ENCODE assay signal across 1 cellular context in genomic region chr6:36442671-36443497, GRCh38.
TF ChIP-seq lines count a peak whose summit lies in the region.

TSS of gene KCTD20 (plus strand) at chr6:36443000. CDS start at chr6:36470098, 27,098 bp downstream.
TSS of gene PXT1 (minus strand) at chr6:36442854. CDS start at chr6:36426082, 16,772 bp downstream.

TF ChIP-seq in HepG2, 621 proteins besides CTCF, POLR2A, EP300 and RAD21 (continued from another document and continues in another):
- TF ChIP-seq RFXANK (CRISPR knock-in tag; IDR thresholded peaks at IDR 0.05) (peak; percentile 62; the same call in 1 of the 2 replicates), CSRNP2 (CRISPR knock-in tag; conservative IDR thresholded peaks at IDR 0.05; ENCODE audit: low read depth) (no peak), KDM5B (CRISPR knock-in tag; IDR thresholded peaks at IDR 0.05; ENCODE audit: borderline replicate concordance) (peak; percentile 96), SATB2 (CRISPR knock-in tag; IDR thresholded peaks at IDR 0.05) (no peak), ZSCAN5A (CRISPR knock-in tag; IDR thresholded peaks at IDR 0.05; ENCODE audit: borderline replicate concordance) (no peak), ZNF276 (CRISPR knock-in tag; IDR thresholded peaks at IDR 0.05; ENCODE audit: low read depth) (peak; percentile 70; the same call in 1 of the 2 replicates), MEF2D (CRISPR knock-in tag; IDR thresholded peaks at IDR 0.05) (peak; percentile 54; the same call in 1 of the 2 replicates), ZNF616 (CRISPR knock-in tag; IDR thresholded peaks at IDR 0.05; ENCODE audit: low read depth) (peak; percentile 90; the same call in 1 of the 2 replicates), ZNF891 (CRISPR knock-in tag; IDR thresholded peaks at IDR 0.05) (peak; percentile 77; the same call in 1 of the 2 replicates), IRX3 (CRISPR knock-in tag; IDR thresholded peaks at IDR 0.05; ENCODE audit: borderline replicate concordance, low read depth) (peak; percentile 90; the same call in 1 of the 2 replicates), SKIL (CRISPR knock-in tag; IDR thresholded peaks at IDR 0.05; ENCODE audit: borderline replicate concordance) (no peak; the same call in 1 of the 2 replicates), HINFP (CRISPR knock-in tag; IDR thresholded peaks at IDR 0.05; ENCODE audit: low read depth) (peak; percentile 65), PRDM15 (CRISPR knock-in tag; IDR thresholded peaks at IDR 0.05) (peak; percentile 97), RNF2 (conservative IDR thresholded peaks at IDR 0.05; ENCODE audit: low read depth) (peak; percentile 70), SALL2 (CRISPR knock-in tag; IDR thresholded peaks at IDR 0.05) (no peak; the same call in 1 of the 2 replicates), LCORL (IDR thresholded peaks at IDR 0.05) (no peak), LCORL (CRISPR knock-in tag; IDR thresholded peaks at IDR 0.05) (no peak), MAFF (IDR thresholded peaks at IDR 0.05; ENCODE audit: low read depth, low read length) (no peak; the same call in 1 of the 2 replicates), HIVEP1 (CRISPR knock-in tag; IDR thresholded peaks at IDR 0.05) (peak; percentile 76), NFE2L1 (CRISPR knock-in tag; IDR thresholded peaks at IDR 0.05; ENCODE audit: borderline replicate concordance) (no peak; the same call in 1 of the 2 replicates), ZNF530 (CRISPR knock-in tag; IDR thresholded peaks at IDR 0.05; ENCODE audit: low read depth) (no peak), DNMT3B (CRISPR knock-in tag; conservative IDR thresholded peaks at IDR 0.05) (no peak; the same call in 1 of the 2 replicates), ZNF709 (CRISPR knock-in tag; IDR thresholded peaks at IDR 0.05) (no peak; the same call in 1 of the 2 replicates), FLYWCH1 (CRISPR knock-in tag; IDR thresholded peaks at IDR 0.05) (no peak; the same call in 1 of the 2 replicates), TRIM24 (CRISPR knock-in tag; IDR thresholded peaks at IDR 0.05) (no peak), KDM3A (CRISPR knock-in tag; IDR thresholded peaks at IDR 0.05; ENCODE audit: low read depth) (peak; percentile 88; the same call in 1 of the 2 replicates), ATF3 (CRISPR knock-in tag; IDR thresholded peaks at IDR 0.05) (peak; percentile 92), ETS1 (CRISPR knock-in tag; IDR thresholded peaks at IDR 0.05) (no peak), FOSL2 (CRISPR knock-in tag; IDR thresholded peaks at IDR 0.05) (peak; percentile 95), MAX (IDR thresholded peaks at IDR 0.05) (peak; percentile 94), CENPT (CRISPR knock-in tag; IDR thresholded peaks at IDR 0.05; ENCODE audit: low read depth) (peak; percentile 68; the same call in 1 of the 2 replicates), GTF2F1 (IDR thresholded peaks at IDR 0.05; ENCODE audit: low read length) (0 out of 2 replicates have a peak, but pooled peaks have one; percentile 56), TBP (CRISPR knock-in tag; IDR thresholded peaks at IDR 0.05) (no peak), ZNF781 (CRISPR knock-in tag; IDR thresholded peaks at IDR 0.05; ENCODE audit: borderline replicate concordance, not compliant biosample characterization) (no peak), ARNT (IDR thresholded peaks at IDR 0.05) (no peak), ZNF605 (CRISPR knock-in tag; IDR thresholded peaks at IDR 0.05) (no peak), MTERF4 (CRISPR knock-in tag; IDR thresholded peaks at IDR 0.05) (no peak; the same call in 1 of the 2 replicates), ZBTB14 (CRISPR knock-in tag; IDR thresholded peaks at IDR 0.05) (peak; percentile 97)
